16 cellular contexts compared by ENCODE assay signal in genomic region chr10:130498042-130498441, GRCh38.
DNase-seq lines count a peak whose midpoint lies in the region; ATAC-seq and TF ChIP-seq lines count a peak whose summit lies in the region.
"Had no signal": no experiment of that assay in that cellular context is flagged by ENCODE, and none has a peak within 500 bp of the region (broad histone marks: within the 10 kb centered on the region; RNA-seq: fewer than 3 reads in every experiment).

No MANE protein-coding gene starts in this region.

- H3K9me3 Mint-ChIP-seq in progenitor cell of endocrine pancreas (ENCODE audit: low read depth), result no peaks in the 10 kb centered on the region
- H3K9me3 Mint-ChIP-seq: CD8-positive, alpha-beta T cell had no signal

- H3K36me3 ChIP-seq in vagina (no peaks in the 10 kb centered on the region), gastrocnemius medialis (no peaks in the 10 kb centered on the region)
- H3K36me3 ChIP-seq: HAP-1 had no signal

- H3K27ac ChIP-seq in vagina (no peak overlapping the region), gastrocnemius medialis (no peak overlapping the region)
- H3K27ac ChIP-seq: A549 had no signal

- H3K4me1 Mint-ChIP-seq in progenitor cell of endocrine pancreas (ENCODE audit: low read depth), result no peaks in the 10 kb centered on the region
- H3K4me1 Mint-ChIP-seq: CD14-positive monocyte had no signal

- H3K36me3 Mint-ChIP-seq in progenitor cell of endocrine pancreas (ENCODE audit: insufficient read depth), result no peaks in the 10 kb centered on the region
- H3K36me3 Mint-ChIP-seq: CD14-positive monocyte; CD8-positive, alpha-beta T cell had no signal

- peaks cover 27% of the 10 kb centered on the region for H3K27me3 Mint-ChIP-seq in progenitor cell of endocrine pancreas

- H3K4me3 ChIP-seq in vagina (no peak overlapping the region), gastrocnemius medialis (no peak overlapping the region)
- H3K4me3 ChIP-seq: A549, HAP-1 had no signal

- TF ChIP-seq POLR2A in vagina (IDR thresholded peaks at IDR 0.05), result no peak
- TF ChIP-seq POLR2A in gastrocnemius medialis (IDR thresholded peaks at IDR 0.05), result no peak

- in situ Hi-C loops in gastrocnemius medialis (cut with MboI; ENCODE audit: low sequenced_read_pairs in 4 of 4), result no loop called here

- no peak overlapping the region for H3K27ac Mint-ChIP-seq in progenitor cell of endocrine pancreas
- H3K27ac Mint-ChIP-seq: CD14-positive monocyte; CD8-positive, alpha-beta T cell had no signal

- intact Hi-C loops in left ventricle myocardium superior (cut with micrococcal nuclease), result no loop called here
- intact Hi-C loops in left cardiac atrium (cut with DNase I), result no loop called here
- intact Hi-C loops in vagina (cut with DNase I), result no loop called here
- intact Hi-C loops in gastrocnemius medialis (cut with DNase I; ENCODE audit: low total_unique reads), result no loop called here

- H3K27me3 ChIP-seq in vagina (no peaks in the 10 kb centered on the region), gastrocnemius medialis (no peaks in the 10 kb centered on the region)

- DNase-seq in left ventricle myocardium superior (peak; percentile 3), left cardiac atrium (no peak), left lobe of liver (ENCODE audit: low spot score) (peak; percentile 27), progenitor cell of endocrine pancreas (ENCODE audit: low spot score, unreplicated experiment) (peak; percentile 6), vagina (ENCODE audit: extremely low spot score in 2 of 2) (peak; percentile 52 to 79), RPMI8226 (no peak), gastrocnemius medialis (no peak)
- DNase-seq: CD8-positive, alpha-beta T cell; COR-L47; DMS153; DMS79 treated with DMSO at 0.1 percent for 48 hours; EL; GOT3 had no signal

- H3K9me3 ChIP-seq in vagina (no peaks in the 10 kb centered on the region), gastrocnemius medialis (no peaks in the 10 kb centered on the region)
- H3K9me3 ChIP-seq: A549, HAP-1 had no signal

- no peak overlapping the region for H3K4me3 Mint-ChIP-seq in progenitor cell of endocrine pancreas (ENCODE audit: low read depth)
- H3K4me3 Mint-ChIP-seq: CD14-positive monocyte; CD8-positive, alpha-beta T cell had no signal

- ATAC-seq in left ventricle myocardium superior, result no peak
- ATAC-seq in left cardiac atrium, result no peak
- ATAC-seq in left lobe of liver, result no peak
- ATAC-seq in gastrocnemius medialis, result no peak
- ATAC-seq: A549; CD8-positive, alpha-beta T cell had no signal

- H3K4me1 ChIP-seq in vagina (no peaks in the 10 kb centered on the region), gastrocnemius medialis (no peaks in the 10 kb centered on the region)
- H3K4me1 ChIP-seq: A549, HAP-1 had no signal

- no peak for TF ChIP-seq CTCF in progenitor cell of endocrine pancreas (IDR thresholded peaks at IDR 0.05; ENCODE audit: unreplicated experiment)
- TF ChIP-seq CTCF in vagina (IDR thresholded peaks at IDR 0.05), result no peak
- no peak for TF ChIP-seq CTCF in gastrocnemius medialis (IDR thresholded peaks at IDR 0.05 in 4 of 5, conservative IDR thresholded peaks at IDR 0.05 in 1 of 5)

Comparison
In these comparisons a context has a peak if more than half of its experiments do, and no peak if none do; other contexts are left out.
1. DNase-seq: peak in left ventricle myocardium superior (single experiment), left lobe of liver (single experiment), progenitor cell of endocrine pancreas (single experiment) and vagina (2 of 2); none in left cardiac atrium (single experiment), RPMI8226 (single experiment) and gastrocnemius medialis (0 of 2).